23 cellular contexts compared by ENCODE assay signal in genomic region chr2:119947535-119947934, GRCh38.
"Had no signal": no experiment of that assay in that cellular context is flagged by ENCODE, and none has a peak within 500 bp of the region (broad histone marks: within the 10 kb centered on the region; RNA-seq: fewer than 3 reads in every experiment).

No MANE protein-coding gene starts in this region.

- H3K9me3 ChIP-seq: gastroesophageal sphincter, heart right ventricle, tibial nerve, vagina had no signal

- H3K27me3 Mint-ChIP-seq: activated naive CD8-positive, alpha-beta T cell; activated T-cell treated with anti-CD3 and anti-CD28 coated beads, Interleukin-2, amount 50 U/mL, for 24 hours; brain; central memory CD8-positive, alpha-beta T cell; naive B cell; progenitor cell of endocrine pancreas had no signal

- H3K4me3 Mint-ChIP-seq: activated naive CD8-positive, alpha-beta T cell; activated T-cell treated with anti-CD3 and anti-CD28 coated beads, Interleukin-2, amount 50 U/mL, for 24 hours; brain; central memory CD8-positive, alpha-beta T cell; naive B cell had no signal

- H3K9me3 Mint-ChIP-seq: activated T-cell treated with anti-CD3 and anti-CD28 coated beads, Interleukin-2, amount 50 U/mL, for 24 hours; brain; central memory CD8-positive, alpha-beta T cell; naive B cell had no signal

- H3K4me1 ChIP-seq: tibial nerve had no signal

- ATAC-seq: activated CD4-positive, CD25-positive, alpha-beta regulatory T cell treated with anti-CD3 and anti-CD28 coated beads, Interleukin-2, amount 50 U/mL, for 24 hours; gastroesophageal sphincter; heart right ventricle; right cardiac atrium had no signal

- H3K27ac Mint-ChIP-seq: activated T-cell treated with anti-CD3 and anti-CD28 coated beads, Interleukin-2, amount 50 U/mL, for 24 hours; brain; progenitor cell of endocrine pancreas had no signal

- DNase-seq: activated effector memory CD4-positive, alpha-beta T cell treated with anti-CD3 and anti-CD28 coated beads, Interleukin-2, amount 50 U/mL, for 16 hours; activated T-cell treated with anti-CD3 and anti-CD28 coated beads, Interleukin-2, amount 50 U/mL, for 24 hours; amygdala; cortex of kidney; effector CD4-positive, alpha-beta T cell; heart right ventricle; islet precursor cell; naive B cell; nucleus accumbens; right cardiac atrium; stimulated activated CD4-positive, alpha-beta T cell treated with anti-CD3 and anti-CD28 coated beads, Interleukin-15, amount 100 ng/mL, for 24 hours; stimulated activated CD4-positive, alpha-beta T cell treated with anti-CD3 and anti-CD28 coated beads, Interleukin-4, amount 100 ng/mL, for 1 hour; stimulated activated naive CD4-positive, alpha-beta T cell; T1000 had no signal

- H3K27ac ChIP-seq: heart right ventricle, skin epidermis, tibial nerve, vagina had no signal

- H3K4me1 Mint-ChIP-seq: brain, naive B cell had no signal

- H3K27me3 ChIP-seq: gastroesophageal sphincter, heart right ventricle, tibial nerve, vagina had no signal

- H3K4me3 ChIP-seq: gastroesophageal sphincter, heart right ventricle, skin epidermis, tibial nerve, vagina had no signal
